Comparison of ENCODE assay signal across 25 cellular contexts in genomic region chr3:174170248-174170647, GRCh38.
DNase-seq lines count a peak whose midpoint lies in the region; ATAC-seq, FAIRE-seq and TF ChIP-seq lines count a peak whose summit lies in the region.
"Had no signal": no experiment of that assay in that cellular context is flagged by ENCODE, and none has a peak within 500 bp of the region (broad histone marks: within the 10 kb centered on the region; RNA-seq: fewer than 3 reads in every experiment).

No MANE protein-coding gene starts in this region.

- H3K9me3 ChIP-seq in HEK293 (ENCODE audit: control insufficient read depth, insufficient read depth, low read depth, low read length): no peaks in the 10 kb centered on the region
- peaks cover 4% of the 10 kb centered on the region; the same call in 1 of the 2 replicates for H3K9me3 ChIP-seq in SK-N-MC (ENCODE audit: low read depth, low read length)
- no peaks in the 10 kb centered on the region for H3K9me3 ChIP-seq in colonic mucosa
- no peaks in the 10 kb centered on the region for H3K9me3 ChIP-seq in aorta (ENCODE audit: control insufficient read depth, low read length)
- H3K9me3 ChIP-seq: right atrium auricular region, upper lobe of left lung had no signal

- no peak overlapping the region for H3K27ac ChIP-seq in HEK293 (ENCODE audit: extremely low read depth, low read depth, low read length)
- H3K27ac ChIP-seq in SK-N-MC: peak overlapping the region; percentile 13
- H3K27ac ChIP-seq in colonic mucosa: no peak overlapping the region
- no peak overlapping the region for H3K27ac ChIP-seq in aorta (ENCODE audit: low read depth in 1 of 2, low read length in 2 of 2)
- H3K27ac ChIP-seq: neural progenitor cell, right atrium auricular region, spleen, upper lobe of left lung, VCaP had no signal

- no peak for ATAC-seq in aorta (ENCODE audit: low FRiP score)

- H3K27me3 ChIP-seq in colonic mucosa (no peaks in the 10 kb centered on the region), aorta (ENCODE audit: control insufficient read depth in 1 of 2, insufficient read depth in 2 of 2, low read length in 1 of 2) (no peaks in the 10 kb centered on the region)
- H3K27me3 ChIP-seq: neural progenitor cell, right atrium auricular region, spleen, upper lobe of left lung had no signal

- FAIRE-seq in D721Med (lab: Jason Lieb, UNC): peak; percentile 82

- CTCF ChIA-PET in HEK293 (lab: Yijun Ruan, JAX): interaction anchor here (0.7 kb wide), 1 partner anchor 47 kb away, joined by 4 read pairs; no protein-coding TSS in a partner anchor

- TF ChIP-seq CTCF in D721Med (IDR thresholded peaks at IDR 0.05; ENCODE audit: insufficient read depth, missing control alignments): no peak
- TF ChIP-seq CTCF in HEK293 (tag by site-specific recombination; IDR thresholded peaks at IDR 0.05): no peak
- no peak for TF ChIP-seq CTCF in colonic mucosa (IDR thresholded peaks at IDR 0.05)

- H3K4me1 ChIP-seq in HEK293 (ENCODE audit: control insufficient read depth, insufficient read depth, low read length) (no peaks in the 10 kb centered on the region), colonic mucosa (no peaks in the 10 kb centered on the region), aorta (ENCODE audit: control insufficient read depth in 1 of 2, insufficient read depth in 2 of 2, low read length in 2 of 2) (no peaks in the 10 kb centered on the region)
- H3K4me1 ChIP-seq: right atrium auricular region, spleen, upper lobe of left lung had no signal

- H3K4me3 ChIP-seq in HEK293 (ENCODE audit: low read depth, low read length): no peak overlapping the region
- peak overlapping the region; percentile 19 for H3K4me3 ChIP-seq in SK-N-MC
- H3K4me3 ChIP-seq in colonic mucosa: no peak overlapping the region
- no peak overlapping the region for H3K4me3 ChIP-seq in aorta (ENCODE audit: low read length in 2 of 2)
- H3K4me3 ChIP-seq: neural progenitor cell, right atrium auricular region, spleen, upper lobe of left lung had no signal

- H3K9ac ChIP-seq in SK-N-MC (ENCODE audit: insufficient read length): no peak overlapping the region
- H3K9ac ChIP-seq in colonic mucosa (ENCODE audit: low read depth in 2 of 2, low read length in 2 of 2): no peak overlapping the region
- H3K9ac ChIP-seq: neural progenitor cell had no signal

- no peak for DNase-seq in D721Med (ENCODE audit: insufficient read length, low spot score)
- no peak for DNase-seq in SK-N-MC (ENCODE audit: low read depth, low spot score)
- DNase-seq in iPS-NIHi11 (ENCODE audit: low spot score): peak; percentile 17
- no peak for DNase-seq in DMS53 treated with DMSO at 0.1 percent for 48 hours (lab: John Stamatoyannopoulos, UW; ENCODE audit: unreplicated experiment)
- no peak for DNase-seq in colonic mucosa
- DNase-seq in aorta: no peak
- DNase-seq: activated CD4-positive, alpha-beta T cell treated with anti-CD3 and anti-CD28 coated beads for 48 hours; activated gamma-delta T cell; activated naive CD8-positive, alpha-beta T cell treated with anti-CD3 and anti-CD28 coated beads, Interleukin-2, amount 10 ng/mL, durations not matched to agents 7 days and 5 days; activated T-cell treated with anti-CD3 and anti-CD28 coated beads, Interleukin-2, amount 50 U/mL, for 24 hours; Calu3; GF-D8; H7; KBM-7; NCI-H1105; NCI-H2029 treated with DMSO at 0.1 percent for 48 hours; NCI-H510A; PC-3; spleen; substantia nigra; upper lobe of left lung had no signal

- 86 to 87% methylated on average over 2 of the region's 2 CpGs for WGBS in aorta, 2 donors

- POLR2A ChIA-PET in HEK293 (lab: Yijun Ruan, JAX): no interaction called here

- H3K36me3 ChIP-seq in HEK293 (ENCODE audit: control insufficient read depth in 2 of 2, insufficient read depth in 1 of 2, low read length in 2 of 2): no peaks in the 10 kb centered on the region
- H3K36me3 ChIP-seq in SK-N-MC (ENCODE audit: insufficient read depth, low read length): no peaks in the 10 kb centered on the region
- H3K36me3 ChIP-seq in colonic mucosa: no peaks in the 10 kb centered on the region
- H3K36me3 ChIP-seq in aorta (ENCODE audit: control insufficient read depth in 1 of 2, insufficient read depth in 2 of 2, low read length in 1 of 2): no peaks in the 10 kb centered on the region
- H3K36me3 ChIP-seq: neural progenitor cell, right atrium auricular region, spleen, upper lobe of left lung had no signal

- intact Hi-C loops in colonic mucosa (cut with DNase I): no loop called here
- intact Hi-C loops in aorta (cut with DNase I): no loop called here

TF ChIP-seq in HEK293, 187 proteins besides CTCF, POLR2A, EP300 and RAD21:
- TF ChIP-seq ZEB2 (tag by site-specific recombination; IDR thresholded peaks at IDR 0.05) (0 out of 2 replicates have a peak, but pooled peaks have one; percentile 19), ZBTB17 (tag by site-specific recombination; IDR thresholded peaks at IDR 0.05) (peak; percentile 70), IKZF3 (tag by site-specific recombination; IDR thresholded peaks at IDR 0.05) (peak; percentile 44; the same call in 1 of the 2 replicates), ZNF18 (tag by site-specific recombination; IDR thresholded peaks at IDR 0.05) (no peak), ZNF629 (tag by site-specific recombination; IDR thresholded peaks at IDR 0.05) (peak; percentile 36), PRDM6 (tag by site-specific recombination; IDR thresholded peaks at IDR 0.05) (peak; percentile 64), ZNF600 (tag by site-specific recombination; IDR thresholded peaks at IDR 0.05) (peak; percentile 76), ATF2 (tag by site-specific recombination; IDR thresholded peaks at IDR 0.05; ENCODE audit: low read depth) (peak; percentile 85), KLF8 (tag by site-specific recombination; IDR thresholded peaks at IDR 0.05) (no peak), ZFP69B (tag by site-specific recombination; IDR thresholded peaks at IDR 0.05) (0 out of 2 replicates have a peak, but pooled peaks have one; percentile 21), ZNF391 (tag by site-specific recombination; IDR thresholded peaks at IDR 0.05; ENCODE audit: borderline replicate concordance, low read depth) (no peak)
